ENCODE assay signal across 9 cellular contexts in genomic region chr17:9890124-9890523, GRCh38. TPM values are rescaled to one million over a fixed set of nuclear protein-coding genes. Genes with fewer than 3 reads are reported as not detected.
DNase-seq lines count a peak whose midpoint lies in the region; ATAC-seq and TF ChIP-seq lines count a peak whose summit lies in the region.
"Had no signal": no experiment of that assay in that cellular context is flagged by ENCODE, and none has a peak within 500 bp of the region (broad histone marks: within the 10 kb centered on the region; RNA-seq: fewer than 3 reads in every experiment).

No MANE protein-coding gene starts in this region.

- no peaks in the 10 kb centered on the region for H3K4me1 ChIP-seq in Panc1 (ENCODE audit: control insufficient read depth, insufficient read depth, low read length)

- no peak overlapping the region for H3K27ac ChIP-seq in Panc1 (ENCODE audit: low read length)

- H3K9me3 ChIP-seq in Panc1 (ENCODE audit: control insufficient read depth, insufficient read depth, low read depth, low read length) = no peaks in the 10 kb centered on the region

- no peak overlapping the region for H3K4me3 ChIP-seq in Panc1 (ENCODE audit: low read depth in 2 of 2, low read length in 2 of 2)

- DNase-seq in ACHN (peak; percentile 60), GM19240 (ENCODE audit: insufficient read length, low spot score) (peak; percentile 33), Panc1 (ENCODE audit: low read depth, low spot score) (no peak), left ventricle myocardium superior (peak; percentile 50), NCI-H1417 (lab: John Stamatoyannopoulos, UW) (no peak), NCI-H510A treated with DMSO at 0.1 percent for 48 hours (lab: John Stamatoyannopoulos, UW) (no peak)
- no peak for DNase-seq in effector CD4-positive, alpha-beta T cell
- DNase-seq: left cardiac atrium had no signal

- no peaks in the 10 kb centered on the region; the same call in 1 of the 2 replicates for H3K27me3 ChIP-seq in Panc1 (ENCODE audit: control insufficient read depth, insufficient read depth, low read length)

- TF ChIP-seq CTCF in Panc1 (IDR thresholded peaks at IDR 0.05) = peak; percentile 71

- no peak for ATAC-seq in Panc1
- peak; percentile 75 for ATAC-seq in left ventricle myocardium superior
- no peak for ATAC-seq in GM19328 (IDR thresholded peaks at IDR 0.05; ENCODE audit: unreplicated experiment)

- no peaks in the 10 kb centered on the region for H3K36me3 ChIP-seq in Panc1 (ENCODE audit: control insufficient read depth, insufficient read depth, low read length)

- in situ Hi-C loops in ACHN (cut with HindIII; ENCODE audit: low pct_ligation_motif_present, low pct_unique_long_range_greater_than_20kb, low sequenced_read_pairs) = no loop called here
- in situ Hi-C loops in Panc1 (cut with HindIII; ENCODE audit: low pct_unique_long_range_greater_than_20kb, low sequenced_read_pairs) = no loop called here

- POLR2A ChIA-PET in Panc1 (lab: Charles Lee) = no interaction called here

- no TSS peak for BruUV-seq in Panc1 (replicated peaks; lab: Mats Ljungman, UMichigan)

- intact Hi-C loops in Panc1 (cut with micrococcal nuclease; ENCODE audit: unreplicated experiment) = no loop called here
- intact Hi-C loops in left ventricle myocardium superior (cut with micrococcal nuclease) = loop anchor here (5.0 kb wide), 1 partner anchor 163 kb away; no protein-coding TSS in a partner anchor

- CTCF ChIA-PET in Panc1 (lab: Charles Lee) = interaction anchor here (0.6 kb wide), 1 partner anchor 27 kb away, joined by 3 read pairs; no protein-coding TSS in a partner anchor

RNA-seq across cellular contexts. Expression of gene RCVRN, which starts 14.9 kb away (rescaled TPM):
- not detected for total RNA-seq in Panc1 (2021; ENCODE audit: unreplicated experiment)
- not detected for polyA plus RNA-seq in Panc1 (2012; ENCODE audit: insufficient read length)
- total RNA-seq in left ventricle myocardium superior = 0.12 TPM

Comparison
In these comparisons a context has a peak if more than half of its experiments do, and no peak if none do; other contexts are left out.
1. DNase-seq: peak in ACHN (single experiment), GM19240 (single experiment) and left ventricle myocardium superior (single experiment); none in Panc1 (single experiment), NCI-H1417 (0 of 3), effector CD4-positive, alpha-beta T cell (single experiment) and NCI-H510A treated with DMSO at 0.1 percent for 48 hours (single experiment).